Comparison of ENCODE assay signal across 8 cellular contexts in the genomic region with DNA sequence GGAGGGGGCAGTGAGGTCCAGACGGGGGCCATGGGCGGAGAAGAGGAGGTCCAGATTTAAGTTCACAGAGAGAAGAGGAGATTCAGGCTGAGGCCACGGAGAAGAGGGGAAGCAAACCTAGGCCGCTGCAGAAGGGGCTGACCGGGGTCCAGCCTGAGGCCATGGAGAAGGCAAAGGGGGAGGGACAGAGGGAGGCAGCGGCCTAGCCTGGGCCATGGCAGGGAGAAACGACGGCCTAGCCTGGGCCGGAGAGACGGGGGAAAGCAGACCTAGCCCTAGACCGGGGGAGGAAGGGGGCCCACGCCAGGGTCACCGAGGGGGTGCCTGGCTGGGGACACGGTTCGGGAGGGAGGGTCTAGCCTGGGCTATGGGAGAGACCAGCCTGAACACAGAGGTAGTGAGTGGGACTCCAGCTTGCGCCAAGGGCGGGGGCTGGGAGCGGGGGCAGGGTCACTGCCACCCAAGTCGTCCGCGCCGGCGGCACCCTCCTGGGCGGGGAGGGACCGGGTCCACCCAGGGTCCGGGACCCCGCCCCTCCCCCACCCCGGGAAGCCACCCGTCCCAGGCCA. TPM values are rescaled to one million over a fixed set of nuclear protein-coding genes. Genes with fewer than 3 reads are reported as not detected.
DNase-seq lines count a peak whose midpoint lies in the region; ATAC-seq and TF ChIP-seq lines count a peak whose summit lies in the region.

No MANE protein-coding gene starts in this region.

- peaks cover 61% of the 10 kb centered on the region for H3K4me1 Mint-ChIP-seq in T-helper 17 cell
- H3K4me1 Mint-ChIP-seq in nephron progenitor cell, result peaks cover 66% of the 10 kb centered on the region

- in situ Hi-C loops in GM13976 (cut with MboI; ENCODE audit: low sequenced_read_pairs, unreplicated experiment), result no loop called here

- H3K9me3 ChIP-seq in T-helper 17 cell (ENCODE audit: control insufficient read depth, low read length, poor library complexity, severe bottlenecking), result no peaks in the 10 kb centered on the region

- no peak for TF ChIP-seq CTCF in 22Rv1 (IDR thresholded peaks at IDR 0.05)
- TF ChIP-seq CTCF in GM13976 (IDR thresholded peaks at IDR 0.05; ENCODE audit: borderline replicate concordance, control extremely low read depth, extremely low read depth, insufficient read depth, missing control alignments), result no peak
- TF ChIP-seq CTCF in nephron progenitor cell (IDR thresholded peaks at IDR 0.05), result no peak

- H3K9me3 Mint-ChIP-seq in nephron progenitor cell, result peaks cover 4% of the 10 kb centered on the region

- H3K36me3 Mint-ChIP-seq in T-helper 17 cell (ENCODE audit: low read depth) (peaks cover 2% of the 10 kb centered on the region), nephron progenitor cell (ENCODE audit: low read depth) (peaks cover 5% of the 10 kb centered on the region)

- peak overlapping the region; percentile 96 for H3K27ac Mint-ChIP-seq in T-helper 17 cell
- peak overlapping the region; percentile 94 for H3K27ac Mint-ChIP-seq in nephron progenitor cell

- H3K27me3 Mint-ChIP-seq in T-helper 17 cell, result no peaks in the 10 kb centered on the region
- peaks cover 4% of the 10 kb centered on the region for H3K27me3 Mint-ChIP-seq in nephron progenitor cell (ENCODE audit: low read depth, poor library complexity)

- ATAC-seq in HG03064 (IDR thresholded peaks at IDR 0.05; ENCODE audit: low read depth, unreplicated experiment), result peak; percentile 17
- ATAC-seq in T-helper 17 cell, result no peak

- H3K27ac ChIP-seq in 22Rv1, result peak overlapping the region; percentile 93

- H3K4me3 Mint-ChIP-seq in T-helper 17 cell (peak overlapping the region; percentile 97), nephron progenitor cell (peak overlapping the region; percentile 97)

- DNase-seq in GM13976 (ENCODE audit: low spot score) (peak; percentile 46), T-helper 17 cell (no peak), erythroblast (lab: John Stamatoyannopoulos, UW) (peak; percentile 68 to 79), nephron progenitor cell (peak; percentile 53), GM19240 (ENCODE audit: insufficient read length, low spot score) (no peak)
- DNase-seq in stimulated activated CD4-positive, alpha-beta T cell treated with anti-CD3 and anti-CD28 coated beads, Interleukin-1b, Interleukin-23, amount 100 ng/mL, for 48 hours, result no peak

- TF ChIP-seq POLR2A in erythroblast (IDR thresholded peaks at IDR 0.05; ENCODE audit: low read length), result no peak

RNA-seq across cellular contexts. Expression of a gene that starts 0.5 kb away (rescaled TPM):
- 100 to 1,000 TPM; 320 to 330 TPM for total RNA-seq in T-helper 17 cell

Comparison
In these comparisons a context has a peak if more than half of its experiments do, and no peak if none do; other contexts are left out.
1. DNase-seq: peak in GM13976 (single experiment), erythroblast (2 of 2) and nephron progenitor cell (single experiment); none in T-helper 17 cell (0 of 3), GM19240 (single experiment) and stimulated activated CD4-positive, alpha-beta T cell treated with anti-CD3 and anti-CD28 coated beads, Interleukin-1b, Interleukin-23, amount 100 ng/mL, for 48 hours (single experiment).